8 cellular contexts compared by ENCODE assay signal in the genomic region with DNA sequence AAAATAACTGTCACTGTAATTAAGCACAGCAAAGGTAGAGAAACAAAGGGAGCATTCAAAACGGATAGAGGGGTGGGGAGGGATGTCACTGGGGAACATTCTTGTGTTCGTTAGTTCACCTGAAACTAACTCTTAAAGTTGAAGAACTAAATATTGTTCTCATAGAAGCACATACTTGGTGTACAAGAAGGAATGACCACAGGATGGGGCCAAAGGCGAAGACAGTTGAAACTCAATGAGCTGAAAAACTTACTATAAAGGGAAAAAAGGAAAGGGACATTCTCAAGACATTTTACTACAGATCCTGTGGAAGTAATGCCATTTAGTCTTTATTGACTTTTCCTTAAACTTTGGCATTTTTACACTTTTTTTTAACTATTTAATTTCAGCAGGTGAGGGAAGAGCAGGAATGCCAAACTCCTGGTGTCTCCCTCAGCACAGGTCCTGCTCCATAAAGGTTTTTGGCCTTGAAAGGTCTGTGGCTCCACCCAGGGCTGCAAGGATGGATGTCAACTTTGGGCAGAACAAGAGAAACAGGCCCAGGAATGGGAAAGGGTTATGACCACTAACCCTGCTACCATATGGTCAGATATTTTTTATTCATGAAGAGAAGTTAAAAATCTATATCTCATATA.
DNase-seq lines count a peak whose midpoint lies in the region; ATAC-seq and TF ChIP-seq lines count a peak whose summit lies in the region.

No MANE protein-coding gene starts in this region.

- ATAC-seq in HG02623 (IDR thresholded peaks at IDR 0.05; ENCODE audit: unreplicated experiment) (peak; percentile 48), gastroesophageal sphincter (no peak)

- TF ChIP-seq POLR2A in esophagus muscularis mucosa (IDR thresholded peaks at IDR 0.05; ENCODE audit: low read depth) (no peak), gastroesophageal sphincter (IDR thresholded peaks at IDR 0.05) (no peak)

- H3K4me3 ChIP-seq in fibroblast of mammary gland (ENCODE audit: control insufficient read depth, low read depth, low read length) (no peak overlapping the region), skeletal muscle cell (ENCODE audit: low read depth, low read length) (no peak overlapping the region), esophagus muscularis mucosa (no peak overlapping the region), gastroesophageal sphincter (no peak overlapping the region)

- peak; percentile 20 for DNase-seq in NK-92 treated with Interleukin-12 subunit alpha and Interleukin-12 subunit beta, amount 100 ng/mL, for 24 hours (lab: John Stamatoyannopoulos, UW)
- DNase-seq in NK-92 (lab: John Stamatoyannopoulos, UW; ENCODE audit: unreplicated experiment) = no peak
- peak; percentile 59 for DNase-seq in RKO (ENCODE audit: low spot score)
- peak; percentile 75 for DNase-seq in fibroblast of mammary gland (ENCODE audit: low read depth)
- peak; percentile 26 for DNase-seq in skeletal muscle cell (ENCODE audit: low read depth)
- no peak for DNase-seq in esophagus muscularis mucosa (ENCODE audit: extremely low spot score)

- TF ChIP-seq CTCF in fibroblast of mammary gland (conservative IDR thresholded peaks at IDR 0.05; ENCODE audit: control insufficient read depth, insufficient read depth, low read depth, low read length) (peak; percentile 69), esophagus muscularis mucosa (IDR thresholded peaks at IDR 0.05) (peak in 1 of 3 experiments; percentile 23), gastroesophageal sphincter (IDR thresholded peaks at IDR 0.05) (peak in 2 of 4 experiments; percentile 23 to 26)

- TF ChIP-seq EP300 in esophagus muscularis mucosa (IDR thresholded peaks at IDR 0.05) = no peak
- TF ChIP-seq EP300 in gastroesophageal sphincter (IDR thresholded peaks at IDR 0.05) = no peak

- intact Hi-C loops in esophagus muscularis mucosa (cut with DNase I) = no loop called here

- WGBS in esophagus muscularis mucosa = 45% methylated on average over 3 of the region's 3 CpGs
- WGBS in gastroesophageal sphincter (ENCODE audit: low coverage in 1 of 2), 2 donors = 21 to 26% methylated on average over 3 of the region's 3 CpGs

- H3K36me3 ChIP-seq in esophagus muscularis mucosa (no peaks in the 10 kb centered on the region), gastroesophageal sphincter (no peaks in the 10 kb centered on the region)

- H3K27ac ChIP-seq in esophagus muscularis mucosa (replicated peaks in 1 of 4) = no peak overlapping the region
- no peak overlapping the region for H3K27ac ChIP-seq in gastroesophageal sphincter

- H3K4me1 ChIP-seq in esophagus muscularis mucosa = no peaks in the 10 kb centered on the region
- no peaks in the 10 kb centered on the region for H3K4me1 ChIP-seq in gastroesophageal sphincter

- H3K27me3 ChIP-seq in esophagus muscularis mucosa = no peaks in the 10 kb centered on the region
- no peaks in the 10 kb centered on the region for H3K27me3 ChIP-seq in gastroesophageal sphincter

- no peaks in the 10 kb centered on the region for H3K9me3 ChIP-seq in esophagus muscularis mucosa
- no peaks in the 10 kb centered on the region for H3K9me3 ChIP-seq in gastroesophageal sphincter

Comparison
In these comparisons a context has a peak if more than half of its experiments do, and no peak if none do; other contexts are left out.
1. DNase-seq: peak in NK-92 treated with Interleukin-12 subunit alpha and Interleukin-12 subunit beta, amount 100 ng/mL, for 24 hours (single experiment), RKO (single experiment), fibroblast of mammary gland (single experiment) and skeletal muscle cell (single experiment); none in NK-92 (single experiment) and esophagus muscularis mucosa (single experiment).